ENCODE assay signal across 31 cellular contexts in the genomic region with DNA sequence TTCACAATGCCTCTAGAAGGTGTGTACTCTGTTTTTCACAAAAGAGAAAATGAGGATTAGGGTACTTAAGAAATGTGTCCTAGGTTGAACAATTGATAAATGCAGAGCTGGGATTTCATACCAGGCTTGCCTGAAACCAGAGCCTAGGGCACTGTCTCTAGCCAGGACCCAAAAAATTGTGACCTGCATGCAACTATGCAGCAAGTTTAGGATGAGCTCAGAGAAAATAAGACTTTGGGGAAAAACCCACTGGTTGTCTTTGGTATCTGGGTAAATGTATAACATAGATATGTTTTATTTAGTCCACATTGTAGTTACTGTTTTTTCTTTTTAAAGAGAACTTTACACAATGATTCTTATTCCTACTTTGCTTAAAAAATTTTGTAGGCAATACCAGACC.
"Had no signal": no experiment of that assay in that cellular context is flagged by ENCODE, and none has a peak within 500 bp of the region (broad histone marks: within the 10 kb centered on the region; RNA-seq: fewer than 3 reads in every experiment).

No MANE protein-coding gene starts in this region.

- H3K36me3 ChIP-seq: ascending aorta, breast epithelium, cardiac muscle cell, colonic mucosa, esophagus muscularis mucosa, gastrocnemius medialis, heart left ventricle had no signal

- H3K4me1 ChIP-seq: ascending aorta, breast epithelium, colonic mucosa, foreskin keratinocyte, gastrocnemius medialis had no signal

- DNase-seq: activated CD4-positive, alpha-beta memory T cell treated with anti-CD3 and anti-CD28 coated beads, Interleukin-2, amount 10 ng/mL, durations not matched to agents 7 days and 5 days; activated CD4-positive, alpha-beta T cell treated with anti-CD3 and anti-CD28 coated beads for 1 hour; activated CD4-positive, alpha-beta T cell treated with anti-CD3 and anti-CD28 coated beads for 4 hours; activated CD4-positive, alpha-beta T cell treated with anti-CD3 and anti-CD28 coated beads, Interleukin-2, amount 10 ng/mL, durations not matched to agents 7 days and 5 days; activated CD4-positive, alpha-beta T cell treated with anti-CD3 and anti-CD28 coated beads, Interleukin-2, amount 50 U/mL, for 4 hours; activated CD8-positive, alpha-beta memory T cell treated with anti-CD3 and anti-CD28 coated beads, Interleukin-2, amount 50 U/mL, for 48 hours; activated gamma-delta T cell; activated naive CD4-positive, alpha-beta T cell; activated naive CD4-positive, alpha-beta T cell treated with anti-CD3 and anti-CD28 coated beads, Interleukin-2, amount 10 ng/mL, durations not matched to agents 7 days and 5 days; activated naive CD8-positive, alpha-beta T cell treated with anti-CD3 and anti-CD28 coated beads, Interleukin-2, amount 10 ng/mL, durations not matched to agents 7 days and 5 days; activated T-cell treated with anti-CD3 and anti-CD28 coated beads for 4 hours; activated T-cell treated with anti-CD3 and anti-CD28 coated beads, Interleukin-2, amount 50 U/mL, for 24 hours; activated T-cell treated with anti-CD3 and anti-CD28 coated beads, Interleukin-2, amount 50 U/mL, for 72 hours; central memory CD4-positive, alpha-beta T cell; cerebellar nuclear complex; colonic mucosa; dermis blood vessel endothelial cell; effector CD4-positive, alpha-beta T cell; effector memory CD8-positive, alpha-beta T cell; erythroblast; foreskin keratinocyte; gastrocnemius medialis; glutamatergic neuron; heart left ventricle; T-helper 2 cell had no signal

- H3K9me3 ChIP-seq: ascending aorta, breast epithelium, colonic mucosa, esophagus muscularis mucosa, gastrocnemius medialis, heart left ventricle had no signal

- H3K27ac ChIP-seq: ascending aorta, breast epithelium, cardiac muscle cell, colonic mucosa, esophagus muscularis mucosa, foreskin keratinocyte, gastrocnemius medialis, heart left ventricle had no signal

- H3K4me3 ChIP-seq: ascending aorta, breast epithelium, cardiac muscle cell, colonic mucosa, esophagus muscularis mucosa, gastrocnemius medialis, heart left ventricle had no signal

- H3K27me3 ChIP-seq: ascending aorta, breast epithelium, cardiac muscle cell, colonic mucosa, esophagus muscularis mucosa, foreskin keratinocyte, gastrocnemius medialis, heart left ventricle had no signal

- ATAC-seq: activated naive CD4-positive, alpha-beta T cell treated with anti-CD3 and anti-CD28 coated beads, Interleukin-2, amount 50 U/mL, for 72 hours; activated T-cell treated with anti-CD3 and anti-CD28 coated beads, Interleukin-2, amount 50 U/mL, for 72 hours; effector memory CD8-positive, alpha-beta T cell; foreskin keratinocyte; gastrocnemius medialis; heart left ventricle; WTC11 had no signal
